1 cellular context compared by ENCODE assay signal in genomic region chr17:57442914-57443571, GRCh38.
TF ChIP-seq lines count a peak whose summit lies in the region.

No MANE protein-coding gene starts in this region.

TF ChIP-seq in GM12878, 131 proteins besides CTCF, POLR2A, EP300 and RAD21 (continued from another document):
- TF ChIP-seq ZNF592 (IDR thresholded peaks at IDR 0.05) (0 out of 2 replicates have a peak, but pooled peaks have one; percentile 73), BCL11A (IDR thresholded peaks at IDR 0.05; ENCODE audit: low read depth, low read length) (no peak), ZNF687 (IDR thresholded peaks at IDR 0.05) (peak; percentile 96), TCF12 (IDR thresholded peaks at IDR 0.05; ENCODE audit: low read depth, low read length) (peak; percentile 91), MEF2B (IDR thresholded peaks at IDR 0.05; ENCODE audit: partially characterized antibody, poor library complexity, severe bottlenecking) (peak; percentile 43), TCF3 (IDR thresholded peaks at IDR 0.05; ENCODE audit: borderline replicate concordance, insufficient read depth, low read depth, low read length) (peak; percentile 84; the same call in 1 of the 2 replicates), JUND (IDR thresholded peaks at IDR 0.05; ENCODE audit: low read depth, low read length) (no peak), CHD2 (IDR thresholded peaks at IDR 0.05; ENCODE audit: borderline replicate concordance, low read depth, low read length) (no peak), MTA2 (IDR thresholded peaks at IDR 0.05; ENCODE audit: low read depth) (0 out of 2 replicates have a peak, but pooled peaks have one; percentile 19), EED (IDR thresholded peaks at IDR 0.05; ENCODE audit: low read depth) (peak; percentile 43; the same call in 1 of the 2 replicates), E4F1 (IDR thresholded peaks at IDR 0.05; ENCODE audit: borderline replicate concordance, partially characterized antibody) (no peak), POLR2AphosphoS2 (IDR thresholded peaks at IDR 0.05; ENCODE audit: low read depth, low read length) (no peak), BHLHE40 (IDR thresholded peaks at IDR 0.05; ENCODE audit: borderline replicate concordance in 1 of 2, low read depth in 2 of 2, low read length in 1 of 2) (peak; percentile 22 to 57; a peak in 1 of 4 replicates), PBX3 (IDR thresholded peaks at IDR 0.05; ENCODE audit: insufficient replicate concordance, low read depth, low read length) (peak; percentile 12), HDGF (IDR thresholded peaks at IDR 0.05) (no peak), IRF3 (IDR thresholded peaks at IDR 0.05) (no peak), PAX8 (IDR thresholded peaks at IDR 0.05) (no peak), BACH1 (IDR thresholded peaks at IDR 0.05; ENCODE audit: borderline replicate concordance) (no peak), MLLT1 (IDR thresholded peaks at IDR 0.05) (no peak), IKZF2 (IDR thresholded peaks at IDR 0.05) (peak in 1 of 2 experiments; percentile 39; a peak in 2 of 4 replicates), DPF2 (IDR thresholded peaks at IDR 0.05) (0 out of 2 replicates have a peak, but pooled peaks have one; percentile 26), RELB (IDR thresholded peaks at IDR 0.05; ENCODE audit: low read depth) (no peak), RUNX3 (IDR thresholded peaks at IDR 0.05; ENCODE audit: low read length) (no peak; the same call in 1 of the 2 replicates), USF1 (IDR thresholded peaks at IDR 0.05; ENCODE audit: borderline replicate concordance, extremely low read length, insufficient read depth, low read depth, low read length) (peak; percentile 51), RAD51 (IDR thresholded peaks at IDR 0.05) (peak; percentile 47; the same call in 1 of the 2 replicates), PAX5 (IDR thresholded peaks at IDR 0.05; ENCODE audit: borderline replicate concordance, low read depth, low read length) (no peak), E2F8 (IDR thresholded peaks at IDR 0.05; ENCODE audit: low read depth, partially characterized antibody) (no peak), MAX (IDR thresholded peaks at IDR 0.05; ENCODE audit: low read depth, low read length) (peak; percentile 64; the same call in 1 of the 2 replicates)
